Comparison of ENCODE assay signal across 15 cellular contexts in genomic region chr5:61630908-61631307, GRCh38.
A peak's percentile ranks its signal among the peaks of the same experiment; 100 is the strongest.
DNase-seq lines count a peak whose midpoint lies in the region; ATAC-seq and TF ChIP-seq lines count a peak whose summit lies in the region.
"Had no signal": no experiment of that assay in that cellular context is flagged by ENCODE, and none has a peak within 500 bp of the region (broad histone marks: within the 10 kb centered on the region; RNA-seq: fewer than 3 reads in every experiment).

No MANE protein-coding gene starts in this region.

- H3K4me3 ChIP-seq in right atrium auricular region = no peak overlapping the region
- H3K4me3 ChIP-seq in right cardiac atrium (ENCODE audit: low read length) = no peak overlapping the region
- H3K4me3 ChIP-seq in mesenchymal stem cell (ENCODE audit: insufficient read depth in 1 of 2, low read depth in 1 of 2, low read length in 2 of 2) = no peak overlapping the region
- no peak overlapping the region for H3K4me3 ChIP-seq in stomach smooth muscle (ENCODE audit: low read length in 2 of 2)
- H3K4me3 ChIP-seq in body of pancreas = no peak overlapping the region
- no peak overlapping the region for H3K4me3 ChIP-seq in trophoblast cell (ENCODE audit: low read depth, low read length)

- no peak for TF ChIP-seq POLR2A in body of pancreas (IDR thresholded peaks at IDR 0.05)

- peaks cover 1% of the 10 kb centered on the region for H3K79me2 ChIP-seq in trophoblast cell (ENCODE audit: control insufficient read depth, insufficient read depth, low read length, poor library complexity)

- H3K27me3 ChIP-seq in right atrium auricular region (no peaks in the 10 kb centered on the region), right cardiac atrium (ENCODE audit: control insufficient read depth, insufficient read depth) (no peaks in the 10 kb centered on the region), mesenchymal stem cell (ENCODE audit: control insufficient read depth in 1 of 2, insufficient read depth in 1 of 2, low read length in 2 of 2) (no peaks in the 10 kb centered on the region), stomach smooth muscle (ENCODE audit: control insufficient read depth in 1 of 2, insufficient read depth in 2 of 2, low read length in 2 of 2) (no peaks in the 10 kb centered on the region), body of pancreas (no peaks in the 10 kb centered on the region), trophoblast cell (ENCODE audit: insufficient read depth, low read length) (no peaks in the 10 kb centered on the region)

- H2AFZ ChIP-seq in mesenchymal stem cell (ENCODE audit: low read depth, low read length) (no peak overlapping the region), trophoblast cell (ENCODE audit: insufficient read depth, low read length, poor library complexity) (no peak overlapping the region)

- H3K4ac ChIP-seq in mesenchymal stem cell (ENCODE audit: low read depth in 1 of 2, low read length in 2 of 2) = no peak overlapping the region
- no peak overlapping the region for H3K4ac ChIP-seq in trophoblast cell (ENCODE audit: low read depth, low read length)

- H3K14ac ChIP-seq in mesenchymal stem cell (ENCODE audit: low read length in 2 of 2) (no peak overlapping the region), trophoblast cell (ENCODE audit: low read length) (no peak overlapping the region)

- no peak for ATAC-seq in right cardiac atrium
- no peak for ATAC-seq in GM19467 (IDR thresholded peaks at IDR 0.05; ENCODE audit: unreplicated experiment)
- ATAC-seq in body of pancreas = no peak

- H3K9me3 ChIP-seq in right atrium auricular region (no peaks in the 10 kb centered on the region), right cardiac atrium (ENCODE audit: control insufficient read depth, low read length) (no peaks in the 10 kb centered on the region), mesenchymal stem cell (ENCODE audit: control insufficient read depth, low read length) (no peaks in the 10 kb centered on the region), stomach smooth muscle (ENCODE audit: control insufficient read depth in 2 of 2, low read length in 2 of 2) (no peaks in the 10 kb centered on the region), body of pancreas (no peaks in the 10 kb centered on the region), trophoblast cell (ENCODE audit: insufficient read depth, low read depth, low read length) (peaks cover 3% of the 10 kb centered on the region)

- H4K12ac ChIP-seq in trophoblast cell (ENCODE audit: low read depth, low read length) = no peak overlapping the region

- no peak overlapping the region for H2BK12ac ChIP-seq in mesenchymal stem cell (ENCODE audit: low read length in 2 of 2)
- H2BK12ac ChIP-seq in trophoblast cell (ENCODE audit: low read length) = no peak overlapping the region

- H2BK120ac ChIP-seq in mesenchymal stem cell (ENCODE audit: low read depth, low read length) = no peak overlapping the region
- no peak overlapping the region for H2BK120ac ChIP-seq in trophoblast cell (ENCODE audit: insufficient read depth, low read length, poor library complexity)

- intact Hi-C loops in right cardiac atrium (cut with DNase I) = no loop called here
- intact Hi-C loops in body of pancreas (cut with DNase I) = no loop called here

- no peaks in the 10 kb centered on the region for H3K79me1 ChIP-seq in mesenchymal stem cell (replicated peaks; ENCODE audit: low read length, poor library complexity, severe bottlenecking)
- H3K79me1 ChIP-seq in trophoblast cell (ENCODE audit: low read length) = peaks cover 2% of the 10 kb centered on the region

- H3K18ac ChIP-seq in mesenchymal stem cell (ENCODE audit: low read depth in 1 of 2, low read length in 2 of 2) (no peak overlapping the region), trophoblast cell (ENCODE audit: low read length) (no peak overlapping the region)

- H2BK5ac ChIP-seq in mesenchymal stem cell (ENCODE audit: low read depth, low read length, poor library complexity, severe bottlenecking) (no peak overlapping the region), trophoblast cell (ENCODE audit: low read depth, low read length, poor library complexity) (no peak overlapping the region)

- H4K8ac ChIP-seq in mesenchymal stem cell (ENCODE audit: low read length) (no peak overlapping the region), trophoblast cell (ENCODE audit: low read depth, low read length) (no peak overlapping the region)

- no peak overlapping the region for H2AK5ac ChIP-seq in mesenchymal stem cell (ENCODE audit: low read length, severe bottlenecking)
- no peak overlapping the region for H2AK5ac ChIP-seq in trophoblast cell (ENCODE audit: low read length)

- H3K4me1 ChIP-seq in right atrium auricular region (peaks cover 0 to 24% of the 10 kb centered on the region in 2 donors), right cardiac atrium (ENCODE audit: control insufficient read depth, insufficient read depth, low read length) (peaks cover 8% of the 10 kb centered on the region), mesenchymal stem cell (ENCODE audit: control insufficient read depth, insufficient read depth, low read depth, low read length) (peaks cover 5% of the 10 kb centered on the region), stomach smooth muscle (ENCODE audit: control insufficient read depth, insufficient read depth, low read length) (peaks cover 19% of the 10 kb centered on the region), body of pancreas (peaks cover 3% of the 10 kb centered on the region), trophoblast cell (ENCODE audit: control insufficient read depth in 1 of 2, insufficient read depth in 2 of 2, low read length in 2 of 2) (peaks cover 4 to 6% of the 10 kb centered on the region in 2 experiments)

- whole genome bisulfite sequencing in right cardiac atrium = 90% methylated on average over 2 of the region's 2 CpGs
- WGBS in mesenchymal stem cell = 80% methylated on average over 1 of the region's 2 CpGs
- 93 to 96% methylated on average over 2 of the region's 2 CpGs for WGBS in body of pancreas, 2 donors
- no CpG with 5 or more reads among the region's 2 CpGs for WGBS in trophoblast cell (ENCODE audit: extremely low coverage, insufficient coverage, insufficient read length)

- H4K91ac ChIP-seq in mesenchymal stem cell (ENCODE audit: low read length) (no peak overlapping the region), trophoblast cell (ENCODE audit: low read depth, low read length) (no peak overlapping the region)

- H3K4me2 ChIP-seq in mesenchymal stem cell (ENCODE audit: low read length, poor library complexity, severe bottlenecking) = no peak overlapping the region
- no peak overlapping the region for H3K4me2 ChIP-seq in trophoblast cell (ENCODE audit: low read length)

- H3K23ac ChIP-seq in mesenchymal stem cell (ENCODE audit: low read length in 2 of 2) (no peak overlapping the region), trophoblast cell (ENCODE audit: low read length) (no peak overlapping the region)

- TF ChIP-seq CTCF in right atrium auricular region (IDR thresholded peaks at IDR 0.05) = no peak
- TF ChIP-seq CTCF in body of pancreas (IDR thresholded peaks at IDR 0.05) = no peak

- H2BK15ac ChIP-seq in mesenchymal stem cell (ENCODE audit: low read depth, poor library complexity, severe bottlenecking) = no peak overlapping the region

- H3K36me3 ChIP-seq in right atrium auricular region (no peaks in the 10 kb centered on the region), mesenchymal stem cell (ENCODE audit: control insufficient read depth in 1 of 2, insufficient read depth in 2 of 2, low read depth in 1 of 2, low read length in 2 of 2) (no peaks in the 10 kb centered on the region), stomach smooth muscle (ENCODE audit: control insufficient read depth in 2 of 2, insufficient read depth in 2 of 2, low read length in 2 of 2) (no peaks in the 10 kb centered on the region), body of pancreas (replicated peaks in 1 of 2; ENCODE audit: insufficient read depth in 1 of 2, low read depth in 2 of 2) (no peaks in the 10 kb centered on the region), trophoblast cell (ENCODE audit: control insufficient read depth in 1 of 2, insufficient read depth in 2 of 2, low read length in 2 of 2) (no peaks in the 10 kb centered on the region)

- H3K9ac ChIP-seq in mesenchymal stem cell (ENCODE audit: low read length) = peak overlapping the region; percentile 17
- H3K9ac ChIP-seq in stomach smooth muscle (ENCODE audit: low read length in 2 of 2) = peak overlapping the region; percentile 45 to 69
- no peak overlapping the region for H3K9ac ChIP-seq in trophoblast cell (ENCODE audit: low read length)

- H3K27ac ChIP-seq in right atrium auricular region (peak overlapping the region; percentile 37 to 51), right cardiac atrium (ENCODE audit: low read length) (no peak overlapping the region), mesenchymal stem cell (ENCODE audit: low read length, poor library complexity, severe bottlenecking) (no peak overlapping the region), stomach smooth muscle (ENCODE audit: low read length) (peak overlapping the region; percentile 26), body of pancreas (peak overlapping the region in 2 of 4 donors; percentile 46 to 65), trophoblast cell (ENCODE audit: low read depth, low read length) (no peak overlapping the region)
- H3K27ac ChIP-seq: C4-2B had no signal

- DNase-seq in right atrium auricular region (ENCODE audit: low spot score) (no peak), right cardiac atrium (no peak), mesenchymal stem cell (no peak), body of pancreas (no peak), trophoblast cell (no peak), NCI-H2081 treated with DMSO at 0.1 percent for 48 hours (lab: John Stamatoyannopoulos, UW) (no peak)
- DNase-seq: H7, KG1, NCI-H1048, NCI-H2107, NCI-H345, NCI-H526 treated with DMSO at 0.1 percent for 48 hours had no signal

Comparison
In these comparisons a context has a peak if more than half of its experiments do, and no peak if none do; other contexts are left out.
1. H3K27ac ChIP-seq: peak in right atrium auricular region (2 of 2) and stomach smooth muscle (single experiment); none in right cardiac atrium (single experiment), mesenchymal stem cell (single experiment) and trophoblast cell (single experiment).